Comparison of ENCODE assay signal across 17 cellular contexts in the genomic region with DNA sequence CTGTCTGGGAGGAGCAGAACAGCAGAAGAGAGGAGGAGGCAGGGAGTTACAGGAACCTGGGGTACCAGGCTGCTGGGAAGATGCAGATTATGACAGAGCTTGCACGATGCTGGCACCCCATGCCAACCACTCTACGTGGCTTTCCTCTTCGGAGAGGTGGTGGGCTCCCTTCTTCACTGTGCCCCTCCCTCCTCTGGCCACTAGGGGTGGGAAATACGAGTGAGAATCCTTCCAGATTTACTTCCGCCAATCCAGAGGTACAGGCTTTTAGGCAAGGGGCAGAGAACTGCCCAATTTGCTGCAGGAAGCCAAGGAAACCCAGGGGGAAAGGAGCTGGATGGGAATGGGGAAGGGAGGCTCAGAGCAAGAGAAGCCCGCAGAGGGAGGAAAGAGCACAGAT. TPM values are rescaled to one million over a fixed set of nuclear protein-coding genes. Genes with fewer than 3 reads are reported as not detected.
DNase-seq lines count a peak whose midpoint lies in the region; ATAC-seq and TF ChIP-seq lines count a peak whose summit lies in the region.
"Had no signal": no experiment of that assay in that cellular context is flagged by ENCODE, and none has a peak within 500 bp of the region (broad histone marks: within the 10 kb centered on the region; RNA-seq: fewer than 3 reads in every experiment).

No MANE protein-coding gene starts in this region.

- no peak overlapping the region for H4K91ac ChIP-seq in H9 (ENCODE audit: insufficient read length, low read depth, low read length)

- no peak overlapping the region for H3K23ac ChIP-seq in H9 (ENCODE audit: insufficient read length, low read depth, low read length)

- H3K4me2 ChIP-seq in H9 (ENCODE audit: insufficient read depth, insufficient read length, low read length), result no peak overlapping the region

- no peak overlapping the region for H3T11ph ChIP-seq in H9 (ENCODE audit: low read length)

- no peak overlapping the region for H3K27ac ChIP-seq in AG04450 (ENCODE audit: low read depth, low read length)
- H3K27ac ChIP-seq in H9 (ENCODE audit: insufficient read length, low read depth, low read length), result no peak overlapping the region
- H3K27ac ChIP-seq: adrenal gland, dorsolateral prefrontal cortex, gastrocnemius medialis, tibial nerve had no signal

- H3K18ac ChIP-seq in H9 (ENCODE audit: insufficient read length, low read depth, low read length), result no peak overlapping the region

- H2BK120ac ChIP-seq in H9 (ENCODE audit: low read depth, low read length, poor library complexity, severe bottlenecking), result no peak overlapping the region

- H4K5ac ChIP-seq in H9 (ENCODE audit: insufficient read length, low read depth, low read length), result no peak overlapping the region

- no peaks in the 10 kb centered on the region for H3K27me3 Mint-ChIP-seq in H9 (ENCODE audit: low read depth)

- H4K20me1 ChIP-seq in H9 (ENCODE audit: control insufficient read depth, insufficient read depth, insufficient read length), result no peaks in the 10 kb centered on the region

- peak overlapping the region in 1 of 3 experiments; percentile 64; a peak in 3 of 7 replicates for H3K27ac Mint-ChIP-seq in H9

- DNase-seq in AG04450 (ENCODE audit: low read depth, low spot score), result no peak
- no peak for DNase-seq in H9
- DNase-seq in astrocyte of the spinal cord (ENCODE audit: low read depth, low spot score), result no peak
- peak; percentile 48 for DNase-seq in iPS-NIHi7 (ENCODE audit: extremely low spot score)
- DNase-seq in dedifferentiated amniotic fluid mesenchymal stem cell (ENCODE audit: extremely low spot score), result no peak
- DNase-seq in activated CD8-positive, alpha-beta memory T cell treated with anti-CD3 and anti-CD28 coated beads for 24 hours, result no peak
- DNase-seq: activated T-cell treated with anti-CD3 and anti-CD28 coated beads, Interleukin-2, amount 50 U/mL, for 4 hours; adrenal gland; DMS79; dorsolateral prefrontal cortex; gastrocnemius medialis; NCI-H2081; NK-92 treated with Interleukin-12 subunit alpha and Interleukin-12 subunit beta, amount 100 ng/mL, for 24 hours; stimulated activated CD4-positive, alpha-beta T cell treated with anti-CD3 and anti-CD28 coated beads, Interleukin-1b, Interleukin-23, amount 100 ng/mL, for 48 hours had no signal

- WGBS in H9 (ENCODE audit: extremely low coverage, insufficient read length, low lambda C conversion rate), result no CpG with 5 or more reads among the region's 6 CpGs

- H3K79me2 ChIP-seq in H9 (ENCODE audit: insufficient read depth, low read length), result no peaks in the 10 kb centered on the region

- H3K4me1 Mint-ChIP-seq in H9, result peaks cover 7 to 17% of the 10 kb centered on the region in 2 experiments

- H2BK12ac ChIP-seq in H9 (ENCODE audit: insufficient read length, low read depth, low read length), result no peak overlapping the region

- no peak overlapping the region for H2BK20ac ChIP-seq in H9 (ENCODE audit: low read depth, low read length, poor library complexity, severe bottlenecking)

- ATAC-seq in HG02763 (IDR thresholded peaks at IDR 0.05; ENCODE audit: unreplicated experiment), result no peak
- ATAC-seq in GM18861 (IDR thresholded peaks at IDR 0.05; ENCODE audit: unreplicated experiment), result no peak
- ATAC-seq: activated T-cell treated with anti-CD3 and anti-CD28 coated beads, Interleukin-2, amount 50 U/mL, for 4 hours; gastrocnemius medialis had no signal

- H3K4me1 ChIP-seq in H9 (ENCODE audit: insufficient read depth, low read length), result no peaks in the 10 kb centered on the region
- H3K4me1 ChIP-seq: adrenal gland, gastrocnemius medialis, tibial nerve had no signal

- H3K4me3 ChIP-seq in AG04450 (ENCODE audit: low read depth, low read length), result no peak overlapping the region
- H3K4me3 ChIP-seq in astrocyte of the spinal cord (ENCODE audit: low read depth, low read length), result no peak overlapping the region
- H3K4me3 ChIP-seq: adrenal gland, dorsolateral prefrontal cortex, gastrocnemius medialis, tibial nerve had no signal

- H2BK15ac ChIP-seq in H9 (ENCODE audit: low read depth, low read length), result no peak overlapping the region

- no peak overlapping the region for H3K4ac ChIP-seq in H9 (ENCODE audit: low read depth, low read length)

- no peaks in the 10 kb centered on the region for H3K23me2 ChIP-seq in H9 (ENCODE audit: insufficient read length, low read depth, low read length, poor library complexity, severe bottlenecking)

- no peaks in the 10 kb centered on the region for H3K9me3 Mint-ChIP-seq in H9
- H3K9me3 Mint-ChIP-seq: activated T-cell treated with anti-CD3 and anti-CD28 coated beads, Interleukin-2, amount 50 U/mL, for 4 hours had no signal

- H3K36me3 Mint-ChIP-seq in H9 (ENCODE audit: insufficient read depth in 1 of 3, low read depth in 3 of 3), result peaks cover 40 to 55% (median 49%) of the 10 kb centered on the region in 3 experiments

- H2AFZ ChIP-seq in H9 (ENCODE audit: low read length), result no peak overlapping the region

- TF ChIP-seq CTCF in AG04450 (IDR thresholded peaks at IDR 0.05; ENCODE audit: low read depth, low read length), result peak; percentile 21; the same call in 1 of the 2 replicates
- peak; percentile 58 for TF ChIP-seq CTCF in H9 (conservative IDR thresholded peaks at IDR 0.05)
- TF ChIP-seq CTCF in astrocyte of the spinal cord (IDR thresholded peaks at IDR 0.05; ENCODE audit: low read depth, low read length), result peak; percentile 38

- H3K14ac ChIP-seq in H9 (ENCODE audit: insufficient read depth, low read length), result no peak overlapping the region

- H3K4me3 Mint-ChIP-seq in H9, result no peak overlapping the region; a peak in 1 of 5 replicates
- H3K4me3 Mint-ChIP-seq: activated T-cell treated with anti-CD3 and anti-CD28 coated beads, Interleukin-2, amount 50 U/mL, for 4 hours had no signal

- no peak overlapping the region for H4K8ac ChIP-seq in H9 (replicated peaks; ENCODE audit: insufficient read length, low read depth, low read length)

- H3K9me3 ChIP-seq in AG04450 (ENCODE audit: control insufficient read depth, insufficient read depth, low read length) (no peaks in the 10 kb centered on the region; the same call in 1 of the 2 replicates), H9 (ENCODE audit: control insufficient read depth, low read depth, low read length) (no peaks in the 10 kb centered on the region)
- H3K9me3 ChIP-seq: adrenal gland, gastrocnemius medialis, tibial nerve had no signal

- in situ Hi-C loops in astrocyte of the spinal cord (cut with HindIII; ENCODE audit: low sequenced_read_pairs), result no loop called here

- CTCF ChIA-PET in AG04450 (lab: Charles Lee), result interaction anchor here (0.9 to 1.1 kb wide), 2 partner anchors 11 to 12 kb away, joined by 3 read pairs; no protein-coding TSS in a partner anchor

- POLR2A ChIA-PET in AG04450 (lab: Yijun Ruan, JAX), result no interaction called here

- no peak overlapping the region for H3K56ac ChIP-seq in H9 (ENCODE audit: insufficient read length, low read depth, low read length)

- no peak overlapping the region for H2BK5ac ChIP-seq in H9 (ENCODE audit: insufficient read length, low read length)

- no peak overlapping the region for H3K9ac ChIP-seq in H9 (ENCODE audit: extremely low read depth, insufficient read length, low read length)

- no peaks in the 10 kb centered on the region for H3K79me1 ChIP-seq in H9 (ENCODE audit: insufficient read depth, low read depth, low read length, poor library complexity, severe bottlenecking)

- H3K27me3 ChIP-seq in AG04450 (ENCODE audit: control insufficient read depth, insufficient read depth, low read length) (no peaks in the 10 kb centered on the region), H9 (ENCODE audit: insufficient read depth, low read length) (no peaks in the 10 kb centered on the region)
- H3K27me3 ChIP-seq: adrenal gland, dorsolateral prefrontal cortex, gastrocnemius medialis, tibial nerve had no signal

- H2AK5ac ChIP-seq in H9 (ENCODE audit: insufficient read length, low read length), result no peak overlapping the region

RNA-seq across cellular contexts. Expression of a gene that starts 12.3 kb away (rescaled TPM):
- 123 and 144 TPM in 2 replicates for polyA plus RNA-seq in AG04450 (2011; rRNA removed)
- 127 and 152 TPM in 2 replicates for polyA minus RNA-seq in AG04450 (2011; rRNA and poly(A)+ RNA removed)
- 228 and 234 TPM in 2 replicates for total RNA-seq in H9 (2021)

RNA-seq across cellular contexts. Expression of a gene that starts 14.0 kb away (rescaled TPM):
- polyA plus RNA-seq in AG04450 (2011; rRNA removed), result 12.5 and 14.9 TPM in 2 replicates
- 12.6 and 16.7 TPM in 2 replicates for polyA minus RNA-seq in AG04450 (2011; rRNA and poly(A)+ RNA removed)
- 41.0 and 42.0 TPM in 2 replicates for total RNA-seq in H9 (2021)

RNA-seq across cellular contexts. Expression of a gene that starts 22.9 kb away (rescaled TPM):
- 9.9 and 19.9 TPM in 2 replicates for polyA plus RNA-seq in AG04450 (2011; rRNA removed)
- 24.7 and 32.8 TPM in 2 replicates for polyA minus RNA-seq in AG04450 (2011; rRNA and poly(A)+ RNA removed)
- 17.5 and 18.6 TPM in 2 replicates for total RNA-seq in H9 (2021)

RNA-seq across cellular contexts. Expression of a gene that starts 26.1 kb away (rescaled TPM):
- polyA plus RNA-seq in AG04450 (2011; rRNA removed), result 95.3 and 100 TPM in 2 replicates
- polyA minus RNA-seq in AG04450 (2011; rRNA and poly(A)+ RNA removed), result 43.9 and 58.3 TPM in 2 replicates
- total RNA-seq in H9 (2021), result 82.8 TPM in 2 replicates

RNA-seq across cellular contexts. Expression of a gene that starts 26.6 kb away (rescaled TPM):
- 819 and 1,059 TPM in 2 replicates for polyA plus RNA-seq in AG04450 (2011; rRNA removed)
- 64.7 and 89.9 TPM in 2 replicates for polyA minus RNA-seq in AG04450 (2011; rRNA and poly(A)+ RNA removed)
- 1,450 and 1,453 TPM in 2 replicates for total RNA-seq in H9 (2021)
